In the genomic region with DNA sequence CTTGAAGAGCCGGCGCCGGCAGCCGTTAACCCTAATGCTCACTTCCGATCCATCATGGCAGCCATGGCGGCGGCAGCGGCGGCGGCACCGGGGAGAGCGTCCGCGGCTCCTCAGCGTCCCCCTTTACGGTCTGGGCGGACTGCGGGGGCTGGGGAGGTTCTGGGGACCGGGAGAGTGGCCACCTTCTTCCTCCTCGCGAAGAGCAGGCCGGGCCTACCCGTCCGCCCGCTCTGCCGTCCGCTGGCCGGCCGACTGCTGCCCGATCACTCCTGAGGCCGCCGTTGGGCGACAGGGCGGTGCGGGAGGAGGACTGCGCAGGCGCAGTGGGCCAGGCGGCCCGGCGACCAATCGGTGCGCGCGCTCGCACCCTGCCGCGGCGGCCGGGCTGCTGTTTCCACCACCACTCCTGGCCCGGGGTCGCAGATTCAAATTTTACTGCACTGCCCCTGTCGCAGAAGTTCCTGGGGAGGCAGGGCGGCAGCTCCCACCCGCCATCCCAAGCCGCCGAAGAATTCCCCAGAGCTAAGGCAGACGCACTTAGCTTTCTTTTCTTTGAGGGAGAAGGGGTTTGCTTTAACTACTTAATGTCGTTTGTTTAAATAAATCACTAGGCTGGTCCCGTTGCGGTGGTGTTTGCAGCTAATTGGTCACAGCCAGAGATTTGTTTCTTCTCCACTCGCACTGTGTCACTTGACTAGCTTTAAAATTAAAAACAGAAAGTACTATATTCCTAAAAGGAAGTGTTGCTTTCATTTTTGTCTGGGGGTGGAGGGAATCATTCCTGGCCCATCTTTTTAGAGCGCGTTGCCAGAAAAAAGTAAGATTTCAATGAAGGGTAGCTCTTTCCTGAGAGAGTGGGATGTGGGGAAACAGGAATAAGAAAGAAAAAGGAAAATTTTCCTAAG, we compare ENCODE assay signal across 1 cellular context.
TF ChIP-seq lines count a peak whose summit lies in the region.

A gene (minus strand): TSS at position 290 of the 905 bp plus-strand sequence. CDS start 452 bp downstream, outside the sequence.

TF ChIP-seq in HepG2, 621 proteins besides CTCF, POLR2A, EP300 and RAD21 (continued from another document and continues in another):
- TF ChIP-seq, protein P1, sequence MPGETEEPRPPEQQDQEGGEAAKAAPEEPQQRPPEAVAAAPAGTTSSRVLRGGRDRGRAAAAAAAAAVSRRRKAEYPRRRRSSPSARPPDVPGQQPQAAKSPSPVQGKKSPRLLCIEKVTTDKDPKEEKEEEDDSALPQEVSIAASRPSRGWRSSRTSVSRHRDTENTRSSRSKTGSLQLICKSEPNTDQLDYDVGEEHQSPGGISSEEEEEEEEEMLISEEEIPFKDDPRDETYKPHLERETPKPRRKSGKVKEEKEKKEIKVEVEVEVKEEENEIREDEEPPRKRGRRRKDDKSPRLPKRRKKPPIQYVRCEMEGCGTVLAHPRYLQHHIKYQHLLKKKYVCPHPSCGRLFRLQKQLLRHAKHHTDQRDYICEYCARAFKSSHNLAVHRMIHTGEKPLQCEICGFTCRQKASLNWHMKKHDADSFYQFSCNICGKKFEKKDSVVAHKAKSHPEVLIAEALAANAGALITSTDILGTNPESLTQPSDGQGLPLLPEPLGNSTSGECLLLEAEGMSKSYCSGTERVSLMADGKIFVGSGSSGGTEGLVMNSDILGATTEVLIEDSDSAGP (CRISPR knock-in tag; IDR thresholded peaks at IDR 0.05; ENCODE audit: borderline replicate concordance), result peak; percentile 75
- TF ChIP-seq TEAD3 (CRISPR knock-in tag; optimal IDR thresholded peaks at IDR 0.05; ENCODE audit: borderline replicate concordance) (no peak), EED (CRISPR knock-in tag; IDR thresholded peaks at IDR 0.05) (no peak), NR2F6 (IDR thresholded peaks at IDR 0.05) (no peak), NR2F6 (CRISPR knock-in tag; IDR thresholded peaks at IDR 0.05) (no peak), ELF3 (CRISPR knock-in tag; IDR thresholded peaks at IDR 0.05) (no peak; the same call in 1 of the 2 replicates), MIER2 (CRISPR knock-in tag; IDR thresholded peaks at IDR 0.05) (no peak), ZFP82 (CRISPR knock-in tag; IDR thresholded peaks at IDR 0.05; ENCODE audit: borderline replicate concordance) (peak; percentile 60; the same call in 1 of the 2 replicates), MYC (CRISPR knock-in tag; IDR thresholded peaks at IDR 0.05; ENCODE audit: borderline replicate concordance) (peak; percentile 57), ZNF12 (CRISPR knock-in tag; IDR thresholded peaks at IDR 0.05) (no peak), REL (CRISPR knock-in tag; conservative IDR thresholded peaks at IDR 0.05) (no peak), SETDB1 (CRISPR knock-in tag; IDR thresholded peaks at IDR 0.05; ENCODE audit: borderline replicate concordance) (no peak), NFKBIZ (CRISPR knock-in tag; IDR thresholded peaks at IDR 0.05) (peak; percentile 47; the same call in 1 of the 2 replicates), ARID2 (CRISPR knock-in tag; IDR thresholded peaks at IDR 0.05; ENCODE audit: borderline replicate concordance) (no peak), ZNF564 (CRISPR knock-in tag; IDR thresholded peaks at IDR 0.05) (peak; percentile 43), CBX1 (IDR thresholded peaks at IDR 0.05; ENCODE audit: low read depth) (peak; percentile 65), U2AF2 (IDR thresholded peaks at IDR 0.05; ENCODE audit: low read depth, low read length) (0 out of 2 replicates have a peak, but pooled peaks have one; percentile 31), FOXA1 (IDR thresholded peaks at IDR 0.05) (no peak), FOXA1 (CRISPR knock-in tag; IDR thresholded peaks at IDR 0.05) (no peak), ZBTB7B (CRISPR knock-in tag; IDR thresholded peaks at IDR 0.05) (no peak), TBX2 (CRISPR knock-in tag; IDR thresholded peaks at IDR 0.05; ENCODE audit: borderline replicate concordance) (peak; percentile 72), CHD4 (IDR thresholded peaks at IDR 0.05; ENCODE audit: borderline replicate concordance, low read length) (no peak)
- TF ChIP-seq, protein P2, sequence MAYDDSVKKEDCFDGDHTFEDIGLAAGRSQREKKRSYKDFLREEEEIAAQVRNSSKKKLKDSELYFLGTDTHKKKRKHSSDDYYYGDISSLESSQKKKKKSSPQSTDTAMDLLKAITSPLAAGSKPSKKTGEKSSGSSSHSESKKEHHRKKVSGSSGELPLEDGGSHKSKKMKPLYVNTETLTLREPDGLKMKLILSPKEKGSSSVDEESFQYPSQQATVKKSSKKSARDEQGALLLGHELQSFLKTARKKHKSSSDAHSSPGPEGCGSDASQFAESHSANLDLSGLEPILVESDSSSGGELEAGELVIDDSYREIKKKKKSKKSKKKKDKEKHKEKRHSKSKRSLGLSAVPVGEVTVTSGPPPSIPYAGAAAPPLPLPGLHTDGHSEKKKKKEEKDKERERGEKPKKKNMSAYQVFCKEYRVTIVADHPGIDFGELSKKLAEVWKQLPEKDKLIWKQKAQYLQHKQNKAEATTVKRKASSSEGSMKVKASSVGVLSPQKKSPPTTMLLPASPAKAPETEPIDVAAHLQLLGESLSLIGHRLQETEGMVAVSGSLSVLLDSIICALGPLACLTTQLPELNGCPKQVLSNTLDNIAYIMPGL (CRISPR knock-in tag; IDR thresholded peaks at IDR 0.05; ENCODE audit: borderline replicate concordance in 1 of 2, low read depth in 1 of 2), result peak; percentile 32 to 77; a peak in 3 of 4 replicates
- TF ChIP-seq, protein P3, sequence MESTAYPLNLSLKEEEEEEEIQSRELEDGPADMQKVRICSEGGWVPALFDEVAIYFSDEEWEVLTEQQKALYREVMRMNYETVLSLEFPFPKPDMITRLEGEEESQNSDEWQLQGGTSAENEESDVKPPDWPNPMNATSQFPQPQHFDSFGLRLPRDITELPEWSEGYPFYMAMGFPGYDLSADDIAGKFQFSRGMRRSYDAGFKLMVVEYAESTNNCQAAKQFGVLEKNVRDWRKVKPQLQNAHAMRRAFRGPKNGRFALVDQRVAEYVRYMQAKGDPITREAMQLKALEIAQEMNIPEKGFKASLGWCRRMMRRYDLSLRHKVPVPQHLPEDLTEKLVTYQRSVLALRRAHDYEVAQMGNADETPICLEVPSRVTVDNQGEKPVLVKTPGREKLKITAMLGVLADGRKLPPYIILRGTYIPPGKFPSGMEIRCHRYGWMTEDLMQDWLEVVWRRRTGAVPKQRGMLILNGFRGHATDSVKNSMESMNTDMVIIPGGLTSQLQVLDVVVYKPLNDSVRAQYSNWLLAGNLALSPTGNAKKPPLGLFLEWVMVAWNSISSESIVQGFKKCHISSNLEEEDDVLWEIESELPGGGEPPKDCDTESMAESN (CRISPR knock-in tag; conservative IDR thresholded peaks at IDR 0.05), result peak; percentile 82; the same call in 1 of the 2 replicates
- TF ChIP-seq, protein P4, sequence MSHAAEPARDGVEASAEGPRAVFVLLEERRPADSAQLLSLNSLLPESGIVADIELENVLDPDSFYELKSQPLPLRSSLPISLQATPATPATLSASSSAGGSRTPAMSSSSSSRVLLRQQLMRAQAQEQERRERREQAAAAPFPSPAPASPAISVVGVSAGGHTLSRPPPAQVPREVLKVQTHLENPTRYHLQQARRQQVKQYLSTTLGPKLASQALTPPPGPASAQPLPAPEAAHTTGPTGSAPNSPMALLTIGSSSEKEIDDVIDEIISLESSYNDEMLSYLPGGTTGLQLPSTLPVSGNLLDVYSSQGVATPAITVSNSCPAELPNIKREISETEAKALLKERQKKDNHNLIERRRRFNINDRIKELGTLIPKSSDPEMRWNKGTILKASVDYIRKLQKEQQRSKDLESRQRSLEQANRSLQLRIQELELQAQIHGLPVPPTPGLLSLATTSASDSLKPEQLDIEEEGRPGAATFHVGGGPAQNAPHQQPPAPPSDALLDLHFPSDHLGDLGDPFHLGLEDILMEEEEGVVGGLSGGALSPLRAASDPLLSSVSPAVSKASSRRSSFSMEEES (CRISPR knock-in tag; IDR thresholded peaks at IDR 0.05), result no peak
- TF ChIP-seq, protein P5, sequence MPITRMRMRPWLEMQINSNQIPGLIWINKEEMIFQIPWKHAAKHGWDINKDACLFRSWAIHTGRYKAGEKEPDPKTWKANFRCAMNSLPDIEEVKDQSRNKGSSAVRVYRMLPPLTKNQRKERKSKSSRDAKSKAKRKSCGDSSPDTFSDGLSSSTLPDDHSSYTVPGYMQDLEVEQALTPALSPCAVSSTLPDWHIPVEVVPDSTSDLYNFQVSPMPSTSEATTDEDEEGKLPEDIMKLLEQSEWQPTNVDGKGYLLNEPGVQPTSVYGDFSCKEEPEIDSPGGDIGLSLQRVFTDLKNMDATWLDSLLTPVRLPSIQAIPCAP (CRISPR knock-in tag; IDR thresholded peaks at IDR 0.05; ENCODE audit: low read depth), result no peak
- TF ChIP-seq, protein P6, sequence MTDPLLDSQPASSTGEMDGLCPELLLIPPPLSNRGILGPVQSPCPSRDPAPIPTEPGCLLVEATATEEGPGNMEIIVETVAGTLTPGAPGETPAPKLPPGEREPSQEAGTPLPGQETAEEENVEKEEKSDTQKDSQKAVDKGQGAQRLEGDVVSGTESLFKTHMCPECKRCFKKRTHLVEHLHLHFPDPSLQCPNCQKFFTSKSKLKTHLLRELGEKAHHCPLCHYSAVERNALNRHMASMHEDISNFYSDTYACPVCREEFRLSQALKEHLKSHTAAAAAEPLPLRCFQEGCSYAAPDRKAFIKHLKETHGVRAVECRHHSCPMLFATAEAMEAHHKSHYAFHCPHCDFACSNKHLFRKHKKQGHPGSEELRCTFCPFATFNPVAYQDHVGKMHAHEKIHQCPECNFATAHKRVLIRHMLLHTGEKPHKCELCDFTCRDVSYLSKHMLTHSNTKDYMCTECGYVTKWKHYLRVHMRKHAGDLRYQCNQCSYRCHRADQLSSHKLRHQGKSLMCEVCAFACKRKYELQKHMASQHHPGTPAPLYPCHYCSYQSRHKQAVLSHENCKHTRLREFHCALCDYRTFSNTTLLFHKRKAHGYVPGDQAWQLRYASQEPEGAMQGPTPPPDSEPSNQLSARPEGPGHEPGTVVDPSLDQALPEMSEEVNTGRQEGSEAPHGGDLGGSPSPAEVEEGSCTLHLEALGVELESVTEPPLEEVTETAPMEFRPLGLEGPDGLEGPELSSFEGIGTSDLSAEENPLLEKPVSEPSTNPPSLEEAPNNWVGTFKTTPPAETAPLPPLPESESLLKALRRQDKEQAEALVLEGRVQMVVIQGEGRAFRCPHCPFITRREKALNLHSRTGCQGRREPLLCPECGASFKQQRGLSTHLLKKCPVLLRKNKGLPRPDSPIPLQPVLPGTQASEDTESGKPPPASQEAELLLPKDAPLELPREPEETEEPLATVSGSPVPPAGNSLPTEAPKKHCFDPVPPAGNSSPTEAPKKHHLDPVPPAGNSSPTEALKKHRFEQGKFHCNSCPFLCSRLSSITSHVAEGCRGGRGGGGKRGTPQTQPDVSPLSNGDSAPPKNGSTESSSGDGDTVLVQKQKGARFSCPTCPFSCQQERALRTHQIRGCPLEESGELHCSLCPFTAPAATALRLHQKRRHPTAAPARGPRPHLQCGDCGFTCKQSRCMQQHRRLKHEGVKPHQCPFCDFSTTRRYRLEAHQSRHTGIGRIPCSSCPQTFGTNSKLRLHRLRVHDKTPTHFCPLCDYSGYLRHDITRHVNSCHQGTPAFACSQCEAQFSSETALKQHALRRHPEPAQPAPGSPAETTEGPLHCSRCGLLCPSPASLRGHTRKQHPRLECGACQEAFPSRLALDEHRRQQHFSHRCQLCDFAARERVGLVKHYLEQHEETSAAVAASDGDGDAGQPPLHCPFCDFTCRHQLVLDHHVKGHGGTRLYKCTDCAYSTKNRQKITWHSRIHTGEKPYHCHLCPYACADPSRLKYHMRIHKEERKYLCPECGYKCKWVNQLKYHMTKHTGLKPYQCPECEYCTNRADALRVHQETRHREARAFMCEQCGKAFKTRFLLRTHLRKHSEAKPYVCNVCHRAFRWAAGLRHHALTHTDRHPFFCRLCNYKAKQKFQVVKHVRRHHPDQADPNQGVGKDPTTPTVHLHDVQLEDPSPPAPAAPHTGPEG (CRISPR knock-in tag; IDR thresholded peaks at IDR 0.05), result peak; percentile 70; the same call in 1 of the 2 replicates
- TF ChIP-seq, protein P7, sequence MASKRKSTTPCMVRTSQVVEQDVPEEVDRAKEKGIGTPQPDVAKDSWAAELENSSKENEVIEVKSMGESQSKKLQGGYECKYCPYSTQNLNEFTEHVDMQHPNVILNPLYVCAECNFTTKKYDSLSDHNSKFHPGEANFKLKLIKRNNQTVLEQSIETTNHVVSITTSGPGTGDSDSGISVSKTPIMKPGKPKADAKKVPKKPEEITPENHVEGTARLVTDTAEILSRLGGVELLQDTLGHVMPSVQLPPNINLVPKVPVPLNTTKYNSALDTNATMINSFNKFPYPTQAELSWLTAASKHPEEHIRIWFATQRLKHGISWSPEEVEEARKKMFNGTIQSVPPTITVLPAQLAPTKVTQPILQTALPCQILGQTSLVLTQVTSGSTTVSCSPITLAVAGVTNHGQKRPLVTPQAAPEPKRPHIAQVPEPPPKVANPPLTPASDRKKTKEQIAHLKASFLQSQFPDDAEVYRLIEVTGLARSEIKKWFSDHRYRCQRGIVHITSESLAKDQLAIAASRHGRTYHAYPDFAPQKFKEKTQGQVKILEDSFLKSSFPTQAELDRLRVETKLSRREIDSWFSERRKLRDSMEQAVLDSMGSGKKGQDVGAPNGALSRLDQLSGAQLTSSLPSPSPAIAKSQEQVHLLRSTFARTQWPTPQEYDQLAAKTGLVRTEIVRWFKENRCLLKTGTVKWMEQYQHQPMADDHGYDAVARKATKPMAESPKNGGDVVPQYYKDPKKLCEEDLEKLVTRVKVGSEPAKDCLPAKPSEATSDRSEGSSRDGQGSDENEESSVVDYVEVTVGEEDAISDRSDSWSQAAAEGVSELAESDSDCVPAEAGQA (IDR thresholded peaks at IDR 0.05; ENCODE audit: low read depth), result peak; percentile 41; the same call in 1 of the 2 replicates
- TF ChIP-seq, protein P7 (CRISPR knock-in tag; IDR thresholded peaks at IDR 0.05; ENCODE audit: borderline replicate concordance), result 0 out of 2 replicates have a peak, but pooled peaks have one; percentile 29
